ENCODE assay signal across 15 cellular contexts in the genomic region with DNA sequence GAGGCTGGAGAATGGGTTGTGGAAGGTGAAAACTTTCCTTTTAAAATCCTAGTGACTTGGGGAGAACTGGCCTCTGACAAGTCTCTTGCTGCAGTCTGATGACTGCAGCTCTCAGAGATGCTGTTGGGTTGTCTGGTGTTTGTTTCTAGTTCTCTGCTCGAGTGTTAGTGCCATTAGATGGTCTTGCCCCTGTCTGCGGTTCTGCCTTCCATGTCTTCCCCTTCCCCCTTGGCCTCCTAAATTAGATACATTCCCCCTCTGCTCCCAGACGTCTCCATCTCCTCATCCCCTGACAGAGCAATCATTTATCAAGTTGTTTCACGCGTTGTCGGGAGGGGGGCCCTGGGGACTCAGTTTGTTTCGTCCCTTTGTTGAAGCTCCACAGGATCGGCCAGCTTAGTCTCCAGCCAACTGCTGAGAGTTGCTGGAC.
DNase-seq lines count a peak whose midpoint lies in the region; ATAC-seq, FAIRE-seq and TF ChIP-seq lines count a peak whose summit lies in the region.
"Had no signal": no experiment of that assay in that cellular context is flagged by ENCODE, and none has a peak within 500 bp of the region (broad histone marks: within the 10 kb centered on the region; RNA-seq: fewer than 3 reads in every experiment).

No MANE protein-coding gene starts in this region.

- no peak overlapping the region for H3K4me3 ChIP-seq in WERI-Rb-1 (ENCODE audit: low read depth, low read length)
- H3K4me3 ChIP-seq: coronary artery, GM23248 had no signal

- DNase-seq in caudate nucleus (lab: John Stamatoyannopoulos, UW) (peak in 60 of 61 donors; percentile 20 to 90 (median 68)), iPS-NIHi11 (ENCODE audit: low spot score) (peak; percentile 52), retina (peak; percentile 67), NCI-H2081 treated with DMSO at 0.1 percent for 48 hours (lab: John Stamatoyannopoulos, UW) (no peak), WERI-Rb-1 (no peak), GM12892 (ENCODE audit: insufficient read length) (no peak)
- no peak for DNase-seq in effector CD4-positive, alpha-beta T cell
- DNase-seq: activated CD8-positive, alpha-beta T cell treated with anti-CD3 and anti-CD28 coated beads, Interleukin-2, amount 10 ng/mL, durations not matched to agents 7 days and 5 days; activated naive CD4-positive, alpha-beta T cell treated with anti-CD3 and anti-CD28 coated beads for 36 hours; CD4-positive, CD25-positive, alpha-beta regulatory T cell; GM23248; NCI-H187 had no signal

- no peaks in the 10 kb centered on the region for H3K27me3 ChIP-seq in WERI-Rb-1 (ENCODE audit: insufficient read depth, low read depth, severe bottlenecking)

- TF ChIP-seq POLR2A in GM12892 (IDR thresholded peaks at IDR 0.05; ENCODE audit: low read depth, low read length): no peak

- no peaks in the 10 kb centered on the region for H3K36me3 ChIP-seq in WERI-Rb-1

- peak; percentile 19 for ATAC-seq in HG03432 (IDR thresholded peaks at IDR 0.05; ENCODE audit: unreplicated experiment)
- ATAC-seq: activated CD8-positive, alpha-beta T cell treated with anti-CD3 and anti-CD28 coated beads, Interleukin-2, amount 10 ng/mL, durations not matched to agents 7 days and 5 days had no signal

- H3K9me3 ChIP-seq in WERI-Rb-1 (ENCODE audit: severe bottlenecking): no peaks in the 10 kb centered on the region

- peak overlapping the region; percentile 86 for H3K27ac ChIP-seq in caudate nucleus (ENCODE audit: low read depth, low read length)
- H3K27ac ChIP-seq in WERI-Rb-1: no peak overlapping the region
- H3K27ac ChIP-seq: coronary artery, GM23248 had no signal

- FAIRE-seq in GM12892 (lab: Jason Lieb, UNC): no peak
- FAIRE-seq: frontal cortex had no signal

- no peak for TF ChIP-seq CTCF in WERI-Rb-1 (IDR thresholded peaks at IDR 0.05; ENCODE audit: low read depth, low read length)

Comparison
In these comparisons a context has a peak if more than half of its experiments do, and no peak if none do; other contexts are left out.
1. DNase-seq: peak in caudate nucleus (60 of 61), iPS-NIHi11 (single experiment) and retina (single experiment); none in effector CD4-positive, alpha-beta T cell (single experiment), NCI-H2081 treated with DMSO at 0.1 percent for 48 hours (single experiment), WERI-Rb-1 (single experiment) and GM12892 (single experiment).